8 cellular contexts compared by ENCODE assay signal in the genomic region with DNA sequence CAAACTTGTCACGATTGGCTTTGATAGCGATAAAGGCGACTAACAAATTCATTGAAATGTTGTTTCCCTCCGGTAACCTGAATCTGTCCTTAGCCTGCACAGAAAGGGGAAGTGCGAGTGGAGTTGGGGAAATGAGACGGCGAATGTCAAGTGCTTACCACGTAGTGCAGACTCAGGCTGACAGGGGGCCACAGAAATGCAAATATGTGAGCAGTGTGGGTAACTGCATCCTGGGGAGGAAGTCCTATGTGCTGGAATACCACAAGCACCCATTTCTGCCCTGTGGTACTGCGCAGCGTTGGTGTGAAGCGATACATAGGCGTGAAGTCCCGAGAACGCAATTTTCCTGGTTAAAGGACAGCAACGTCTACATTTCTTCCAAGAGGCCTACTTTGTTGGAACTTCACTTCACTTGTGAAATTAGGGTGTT. TPM values are rescaled to one million over a fixed set of nuclear protein-coding genes. Genes with fewer than 3 reads are reported as not detected.
DNase-seq lines count a peak whose midpoint lies in the region; ATAC-seq and TF ChIP-seq lines count a peak whose summit lies in the region.

No MANE protein-coding gene starts in this region.

- peaks cover 13% of the 10 kb centered on the region for H3K36me3 Mint-ChIP-seq in nephron progenitor cell (ENCODE audit: low read depth)

- H3K27ac ChIP-seq in suprapubic skin = peak overlapping the region; percentile 97

- H3K4me1 ChIP-seq in suprapubic skin = peaks cover 38% of the 10 kb centered on the region

- no peak for TF ChIP-seq EP300 in suprapubic skin (IDR thresholded peaks at IDR 0.05)

- ATAC-seq in GM18868 (IDR thresholded peaks at IDR 0.05; ENCODE audit: unreplicated experiment) = peak; percentile 60
- ATAC-seq in HG03103 (IDR thresholded peaks at IDR 0.05; ENCODE audit: low read depth, unreplicated experiment) = peak; percentile 53

- WGBS in suprapubic skin = 3% methylated on average over 15 of the region's 15 CpGs

- H3K4me1 Mint-ChIP-seq in nephron progenitor cell = peaks cover 42% of the 10 kb centered on the region

- H3K27me3 Mint-ChIP-seq in nephron progenitor cell (ENCODE audit: low read depth, poor library complexity) = no peaks in the 10 kb centered on the region

- DNase-seq in Ammon's horn (ENCODE audit: low spot score) = peak; percentile 84
- DNase-seq in activated T-helper 1 cell treated with anti-CD3 and anti-CD28 coated beads, Interleukin-2, amount 50 U/mL, for 16 hours (ENCODE audit: low read depth in 1 of 2, low spot score in 1 of 2) = peak; percentile 7 to 33
- peak; percentile 65 for DNase-seq in fibroblast of the aortic adventitia (ENCODE audit: low read depth)
- peak; percentile 24 for DNase-seq in nephron progenitor cell
- DNase-seq in suprapubic skin (ENCODE audit: low spot score in 2 of 2) = no peak

- H3K27me3 ChIP-seq in suprapubic skin = no peaks in the 10 kb centered on the region

- TF ChIP-seq POLR2A in suprapubic skin (IDR thresholded peaks at IDR 0.05) = no peak

- TF ChIP-seq CTCF in fibroblast of the aortic adventitia (IDR thresholded peaks at IDR 0.05; ENCODE audit: insufficient read depth, low read length) = peak; percentile 25
- no peak for TF ChIP-seq CTCF in nephron progenitor cell (IDR thresholded peaks at IDR 0.05)
- no peak for TF ChIP-seq CTCF in suprapubic skin (IDR thresholded peaks at IDR 0.05)

- H3K9me3 Mint-ChIP-seq in nephron progenitor cell = no peaks in the 10 kb centered on the region

- peaks cover 6% of the 10 kb centered on the region for H3K36me3 ChIP-seq in suprapubic skin

- H3K4me3 Mint-ChIP-seq in nephron progenitor cell = peak overlapping the region; percentile 90

- H3K4me3 ChIP-seq in fibroblast of the aortic adventitia (ENCODE audit: low read depth, low read length) (peak overlapping the region; percentile 92), suprapubic skin (peak overlapping the region; percentile 91)

- no peaks in the 10 kb centered on the region for H3K9me3 ChIP-seq in suprapubic skin

- peak overlapping the region; percentile 97 for H3K27ac Mint-ChIP-seq in nephron progenitor cell

TF ChIP-seq in PFSK-1, 5 proteins besides CTCF, POLR2A, EP300 and RAD21:
- peak; percentile 60; the same call in 1 of the 2 replicates for TF ChIP-seq TAF1 (IDR thresholded peaks at IDR 0.05; ENCODE audit: borderline replicate concordance, insufficient read depth, low read length)
- TF ChIP-seq POLR2AphosphoS5 (IDR thresholded peaks at IDR 0.05; ENCODE audit: low read depth, low read length) = no peak

RNA-seq across cellular contexts. Expression of gene EIF4ENIF1, which starts 0.9 kb away (rescaled TPM):
- polyA plus RNA-seq in PFSK-1 (2012; ENCODE audit: insufficient read length, low read depth) = 24.1 TPM
- total RNA-seq in fibroblast of the aortic adventitia (ENCODE audit: low replicate concordance) = 15.4 and 22.1 TPM in 2 replicates
- total RNA-seq in suprapubic skin = 10 to 100 TPM; 12.7 to 33.8 (median 22.5) TPM

RNA-seq across cellular contexts. Expression of gene SFI1, which starts 5.8 kb away (rescaled TPM):
- 19.7 TPM for polyA plus RNA-seq in PFSK-1 (2012; ENCODE audit: insufficient read length, low read depth)
- total RNA-seq in fibroblast of the aortic adventitia (ENCODE audit: low replicate concordance) = 19.9 and 20.3 TPM in 2 replicates
- total RNA-seq in suprapubic skin = 100 to 1,000 TPM in 1 of 4 donors, 10 to 100 TPM in 3; 21.2 to 128 (median 40.7) TPM

Comparison
In these comparisons a context has a peak if more than half of its experiments do, and no peak if none do; other contexts are left out.
1. DNase-seq: peak in Ammon's horn (single experiment), activated T-helper 1 cell treated with anti-CD3 and anti-CD28 coated beads, Interleukin-2, amount 50 U/mL, for 16 hours (2 of 2), fibroblast of the aortic adventitia (single experiment) and nephron progenitor cell (single experiment); none in suprapubic skin (0 of 2).